In the genomic region with DNA sequence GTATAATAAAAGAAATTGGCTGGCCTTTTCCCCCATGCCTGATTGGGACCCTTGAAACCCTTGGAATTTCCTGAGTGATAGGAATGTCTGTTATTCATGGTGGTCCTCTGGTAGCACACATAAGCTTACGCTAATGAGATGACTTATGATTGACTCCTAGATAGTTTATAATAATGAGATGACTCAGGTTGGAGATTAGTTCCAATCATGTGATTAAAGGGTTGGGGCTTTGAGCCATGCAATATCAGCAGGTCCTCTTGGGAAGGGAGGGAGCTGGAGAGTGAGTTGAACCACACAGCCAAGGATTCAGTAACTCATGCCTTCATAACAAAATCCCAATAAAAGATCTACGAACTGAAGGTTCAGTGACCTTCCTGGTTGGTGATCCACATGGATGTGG, we compare ENCODE assay signal across 18 cellular contexts.
"Had no signal": no experiment of that assay in that cellular context is flagged by ENCODE, and none has a peak within 500 bp of the region (broad histone marks: within the 10 kb centered on the region; RNA-seq: fewer than 3 reads in every experiment).

No MANE protein-coding gene starts in this region.

- H3K79me2 ChIP-seq: hepatocyte had no signal

- H3K4me3 ChIP-seq: hepatocyte, psoas muscle, sigmoid colon, skin epidermis had no signal

- H3K27ac ChIP-seq: hepatocyte, psoas muscle, sigmoid colon, skin epidermis had no signal

- H2AFZ ChIP-seq: hepatocyte had no signal

- ATAC-seq: effector memory CD8-positive, alpha-beta T cell; left colon; naive thymus-derived CD4-positive, alpha-beta T cell; psoas muscle had no signal

- H3K4me3 Mint-ChIP-seq: dendritic cell treated with granulocyte-macrophage colony-stimulating factor and Interleukin-4, amounts not matched to agents 40 ng/mL and 50 ng/mL, for 4 days; effector memory CD8-positive, alpha-beta T cell; naive thymus-derived CD4-positive, alpha-beta T cell; nephron progenitor cell had no signal

- H3K27me3 Mint-ChIP-seq: dendritic cell treated with granulocyte-macrophage colony-stimulating factor and Interleukin-4, amounts not matched to agents 40 ng/mL and 50 ng/mL, for 4 days; effector memory CD8-positive, alpha-beta T cell; naive thymus-derived CD4-positive, alpha-beta T cell had no signal

- H3K36me3 Mint-ChIP-seq: naive thymus-derived CD4-positive, alpha-beta T cell had no signal

- H3K4me1 Mint-ChIP-seq: naive thymus-derived CD4-positive, alpha-beta T cell; nephron progenitor cell had no signal

- H3K4me1 ChIP-seq: psoas muscle, sigmoid colon had no signal

- FAIRE-seq: colon had no signal

- DNase-seq: effector memory CD8-positive, alpha-beta T cell; erythroblast; foreskin melanocyte; head of caudate nucleus; left colon; naive thymus-derived CD4-positive, alpha-beta T cell; nephron progenitor cell; psoas muscle; retina; sigmoid colon; stimulated activated CD4-positive, alpha-beta T cell treated with anti-CD3 and anti-CD28 coated beads, Interleukin-2, amount 100 ng/mL, for 24 hours; stimulated activated CD4-positive, alpha-beta T cell treated with anti-CD3 and anti-CD28 coated beads, Interleukin-4, amount 100 ng/mL, for 4 hours; stimulated activated naive CD4-positive, alpha-beta T cell; trophoblast cell had no signal

- H3K27me3 ChIP-seq: hepatocyte, sigmoid colon had no signal

- H3K27ac Mint-ChIP-seq: dendritic cell treated with granulocyte-macrophage colony-stimulating factor and Interleukin-4, amounts not matched to agents 40 ng/mL and 50 ng/mL, for 4 days; effector memory CD8-positive, alpha-beta T cell; naive thymus-derived CD4-positive, alpha-beta T cell; nephron progenitor cell had no signal

- H3K4me2 ChIP-seq: hepatocyte had no signal

- H3K36me3 ChIP-seq: sigmoid colon had no signal

- H3K9me3 Mint-ChIP-seq: dendritic cell treated with granulocyte-macrophage colony-stimulating factor and Interleukin-4, amounts not matched to agents 40 ng/mL and 50 ng/mL, for 4 days; effector memory CD8-positive, alpha-beta T cell; nephron progenitor cell had no signal

- H3K9me3 ChIP-seq: psoas muscle, sigmoid colon had no signal
